ENCODE assay signal across 16 cellular contexts in the genomic region with DNA sequence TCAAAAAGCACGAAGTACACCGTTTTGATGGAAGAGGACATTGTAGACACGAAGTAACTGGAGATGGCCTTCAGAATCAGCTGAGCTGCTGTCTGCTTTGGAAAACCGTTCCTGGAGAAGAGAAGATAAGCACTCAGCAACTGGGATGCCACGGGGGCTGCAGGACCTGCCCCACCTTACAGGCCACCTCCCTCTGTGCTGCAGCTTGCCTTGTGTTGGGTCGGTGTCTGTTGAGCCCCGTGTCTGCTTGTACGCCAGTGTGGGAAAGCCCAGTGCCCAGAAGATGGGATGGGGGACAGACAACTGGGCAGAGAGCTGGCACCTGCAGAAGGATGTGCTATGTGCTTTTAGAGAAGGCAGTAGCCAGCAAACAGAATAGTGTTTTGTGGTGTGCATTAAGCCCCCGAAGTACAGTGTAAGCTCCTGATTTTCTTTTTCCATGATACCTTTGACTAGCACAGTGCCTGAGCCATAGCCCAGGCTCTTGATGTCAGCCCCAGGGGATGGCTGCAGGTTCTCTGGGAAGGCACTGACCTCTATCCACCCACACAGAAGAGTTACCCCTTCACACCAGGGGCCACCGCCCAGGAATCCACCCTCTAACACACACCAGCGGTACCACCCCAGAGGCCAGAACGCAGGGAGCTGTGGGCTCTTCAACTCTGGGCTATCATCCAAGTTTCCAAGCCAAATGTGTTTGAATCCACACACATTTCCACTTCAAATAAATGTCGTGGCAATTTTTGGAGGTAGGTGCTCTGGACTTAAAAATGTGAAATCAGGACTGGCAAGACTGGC.
DNase-seq lines count a peak whose midpoint lies in the region; TF ChIP-seq lines count a peak whose summit lies in the region.
"Had no signal": no experiment of that assay in that cellular context is flagged by ENCODE, and none has a peak within 500 bp of the region (broad histone marks: within the 10 kb centered on the region; RNA-seq: fewer than 3 reads in every experiment).

No MANE protein-coding gene starts in this region.

- H2AFZ ChIP-seq in OCI-LY7 (ENCODE audit: low read length): no peak overlapping the region

- H3K27ac Mint-ChIP-seq in activated CD4-positive, alpha-beta memory T cell treated with anti-CD3 and anti-CD28 coated beads for 36 hours: peak overlapping the region; percentile 13
- H3K27ac Mint-ChIP-seq in activated CD4-positive, alpha-beta memory T cell treated with anti-CD3 and anti-CD28 coated beads, Interleukin-2, amount 10 ng/mL, durations not matched to agents 7 days and 5 days: no peak overlapping the region
- H3K27ac Mint-ChIP-seq in neural crest cell (ENCODE audit: unreplicated experiment): no peak overlapping the region
- H3K27ac Mint-ChIP-seq: activated T-helper 17 cell treated with anti-CD3 and anti-CD28 coated beads, Interleukin-2, amount 50 U/mL, for 72 hours; dendritic cell treated with granulocyte-macrophage colony-stimulating factor and Interleukin-4, amounts not matched to agents 40 ng/mL and 50 ng/mL, for 4 days had no signal

- DNase-seq in activated CD4-positive, alpha-beta memory T cell treated with anti-CD3 and anti-CD28 coated beads for 36 hours: no peak
- DNase-seq in activated CD4-positive, alpha-beta memory T cell treated with anti-CD3 and anti-CD28 coated beads, Interleukin-2, amount 10 ng/mL, durations not matched to agents 7 days and 5 days: no peak
- no peak for DNase-seq in WERI-Rb-1
- no peak for DNase-seq in neural crest cell (ENCODE audit: low read depth, low spot score)
- no peak for DNase-seq in stimulated activated naive CD4-positive, alpha-beta T cell (lab: John Stamatoyannopoulos, UW)
- no peak for DNase-seq in GM20000 (ENCODE audit: low spot score)
- no peak for DNase-seq in OCI-LY7 (ENCODE audit: low spot score)
- DNase-seq: heart right ventricle; left ventricle myocardium inferior; stimulated activated CD4-positive, alpha-beta T cell treated with anti-CD3 and anti-CD28 coated beads, Interleukin-12 subunit alpha, Interleukin-12 subunit beta, amount 100 ng/mL, for 4 hours; T-helper 9 cell had no signal

- H3K9me3 Mint-ChIP-seq in activated CD4-positive, alpha-beta memory T cell treated with anti-CD3 and anti-CD28 coated beads for 36 hours: no peaks in the 10 kb centered on the region
- no peaks in the 10 kb centered on the region for H3K9me3 Mint-ChIP-seq in activated CD4-positive, alpha-beta memory T cell treated with anti-CD3 and anti-CD28 coated beads, Interleukin-2, amount 10 ng/mL, durations not matched to agents 7 days and 5 days
- H3K9me3 Mint-ChIP-seq in neural crest cell: no peaks in the 10 kb centered on the region
- H3K9me3 Mint-ChIP-seq: activated T-helper 17 cell treated with anti-CD3 and anti-CD28 coated beads, Interleukin-2, amount 50 U/mL, for 72 hours; dendritic cell treated with granulocyte-macrophage colony-stimulating factor and Interleukin-4, amounts not matched to agents 40 ng/mL and 50 ng/mL, for 4 days; IgD-negative memory B cell had no signal

- no peak overlapping the region for H3K4me3 Mint-ChIP-seq in activated CD4-positive, alpha-beta memory T cell treated with anti-CD3 and anti-CD28 coated beads for 36 hours
- no peak overlapping the region for H3K4me3 Mint-ChIP-seq in activated CD4-positive, alpha-beta memory T cell treated with anti-CD3 and anti-CD28 coated beads, Interleukin-2, amount 10 ng/mL, durations not matched to agents 7 days and 5 days
- H3K4me3 Mint-ChIP-seq in neural crest cell: peak overlapping the region; percentile 15
- H3K4me3 Mint-ChIP-seq: activated T-helper 17 cell treated with anti-CD3 and anti-CD28 coated beads, Interleukin-2, amount 50 U/mL, for 72 hours; dendritic cell treated with granulocyte-macrophage colony-stimulating factor and Interleukin-4, amounts not matched to agents 40 ng/mL and 50 ng/mL, for 4 days; IgD-negative memory B cell had no signal

- H3K27me3 Mint-ChIP-seq in activated CD4-positive, alpha-beta memory T cell treated with anti-CD3 and anti-CD28 coated beads for 36 hours: no peaks in the 10 kb centered on the region
- no peaks in the 10 kb centered on the region for H3K27me3 Mint-ChIP-seq in activated CD4-positive, alpha-beta memory T cell treated with anti-CD3 and anti-CD28 coated beads, Interleukin-2, amount 10 ng/mL, durations not matched to agents 7 days and 5 days
- no peaks in the 10 kb centered on the region for H3K27me3 Mint-ChIP-seq in neural crest cell (ENCODE audit: low read depth)
- H3K27me3 Mint-ChIP-seq: activated T-helper 17 cell treated with anti-CD3 and anti-CD28 coated beads, Interleukin-2, amount 50 U/mL, for 72 hours; dendritic cell treated with granulocyte-macrophage colony-stimulating factor and Interleukin-4, amounts not matched to agents 40 ng/mL and 50 ng/mL, for 4 days; IgD-negative memory B cell had no signal

- no peak for TF ChIP-seq CTCF in HEK293 (tag by site-specific recombination; IDR thresholded peaks at IDR 0.05)
- TF ChIP-seq CTCF in WERI-Rb-1 (IDR thresholded peaks at IDR 0.05; ENCODE audit: low read depth, low read length): no peak
- TF ChIP-seq CTCF in neural crest cell (conservative IDR thresholded peaks at IDR 0.05): no peak
- TF ChIP-seq CTCF in GM20000 (IDR thresholded peaks at IDR 0.05; ENCODE audit: extremely low read depth, missing control alignments): no peak
- TF ChIP-seq CTCF in OCI-LY7 (conservative IDR thresholded peaks at IDR 0.05; ENCODE audit: low read length): no peak

- intact Hi-C loops in activated CD4-positive, alpha-beta memory T cell treated with anti-CD3 and anti-CD28 coated beads for 36 hours (cut with micrococcal nuclease): no loop called here
- intact Hi-C loops in OCI-LY7 (cut with micrococcal nuclease; ENCODE audit: unreplicated experiment): no loop called here

- H3K9me3 ChIP-seq in HEK293 (ENCODE audit: control insufficient read depth, insufficient read depth, low read depth, low read length) (no peaks in the 10 kb centered on the region), WERI-Rb-1 (ENCODE audit: severe bottlenecking) (no peaks in the 10 kb centered on the region), OCI-LY7 (ENCODE audit: low read length) (no peaks in the 10 kb centered on the region)
- H3K9me3 ChIP-seq: heart right ventricle, left ventricle myocardium inferior, thoracic aorta had no signal

- H3K4me1 ChIP-seq in HEK293 (ENCODE audit: control insufficient read depth, insufficient read depth, low read length): no peaks in the 10 kb centered on the region
- no peaks in the 10 kb centered on the region for H3K4me1 ChIP-seq in OCI-LY7 (ENCODE audit: insufficient read depth, low read length, poor library complexity, severe bottlenecking)

- H4K20me1 ChIP-seq in OCI-LY7 (ENCODE audit: insufficient read depth, low read length): no peaks in the 10 kb centered on the region; the same call in 1 of the 2 replicates

- POLR2A ChIA-PET in activated CD4-positive, alpha-beta memory T cell treated with anti-CD3 and anti-CD28 coated beads for 36 hours (lab: Charles Lee): no interaction called here
- POLR2A ChIA-PET in activated CD4-positive, alpha-beta memory T cell treated with anti-CD3 and anti-CD28 coated beads, Interleukin-2, amount 10 ng/mL, durations not matched to agents 7 days and 5 days (lab: Charles Lee): no interaction called here
- POLR2A ChIA-PET in HEK293 (lab: Yijun Ruan, JAX) (no interaction called here), OCI-LY7 (lab: Charles Lee) (no interaction called here)

- no peaks in the 10 kb centered on the region for H3K4me1 Mint-ChIP-seq in activated CD4-positive, alpha-beta memory T cell treated with anti-CD3 and anti-CD28 coated beads for 36 hours (ENCODE audit: low read depth)
- H3K4me1 Mint-ChIP-seq in activated CD4-positive, alpha-beta memory T cell treated with anti-CD3 and anti-CD28 coated beads, Interleukin-2, amount 10 ng/mL, durations not matched to agents 7 days and 5 days: no peaks in the 10 kb centered on the region
- H3K4me1 Mint-ChIP-seq in neural crest cell: peaks cover 4% of the 10 kb centered on the region
- H3K4me1 Mint-ChIP-seq: activated T-helper 17 cell treated with anti-CD3 and anti-CD28 coated beads, Interleukin-2, amount 50 U/mL, for 72 hours had no signal

- H3K27ac ChIP-seq in HEK293 (ENCODE audit: extremely low read depth, low read depth, low read length): no peak overlapping the region
- H3K27ac ChIP-seq in WERI-Rb-1: peak overlapping the region; percentile 64
- no peak overlapping the region for H3K27ac ChIP-seq in OCI-LY7 (ENCODE audit: low read depth, low read length, poor library complexity, severe bottlenecking)
- H3K27ac ChIP-seq: heart right ventricle, left ventricle myocardium inferior, thoracic aorta had no signal

- no peak overlapping the region for H3K4me3 ChIP-seq in HEK293 (ENCODE audit: low read depth, low read length)
- H3K4me3 ChIP-seq in WERI-Rb-1 (ENCODE audit: low read depth, low read length): no peak overlapping the region
- H3K4me3 ChIP-seq in OCI-LY7 (ENCODE audit: low read depth, low read length, poor library complexity, severe bottlenecking): no peak overlapping the region
- H3K4me3 ChIP-seq: heart right ventricle, left ventricle myocardium inferior, thoracic aorta had no signal

- H3K4me2 ChIP-seq in OCI-LY7 (ENCODE audit: low read length): no peak overlapping the region

- no TSS peak for BruUV-seq in OCI-LY7 (replicated peaks; lab: Mats Ljungman, UMichigan)

- CTCF ChIA-PET in activated CD4-positive, alpha-beta memory T cell treated with anti-CD3 and anti-CD28 coated beads for 36 hours (lab: Charles Lee): interaction anchor here (1.2 to 1.7 kb wide), 2 partner anchors 12 to 144 kb away, joined by 3 to 5 read pairs; no protein-coding TSS in a partner anchor
- CTCF ChIA-PET in activated CD4-positive, alpha-beta memory T cell treated with anti-CD3 and anti-CD28 coated beads, Interleukin-2, amount 10 ng/mL, durations not matched to agents 7 days and 5 days (lab: Charles Lee): interaction anchor here (1.7 kb wide), 1 partner anchor 10 kb away, joined by 4 read pairs; no protein-coding TSS in a partner anchor
- CTCF ChIA-PET in HEK293 (lab: Yijun Ruan, JAX): interaction anchor here (0.8 kb wide), 1 partner anchor 10 kb away, joined by 3 read pairs; no protein-coding TSS in a partner anchor
- CTCF ChIA-PET in OCI-LY7 (lab: Charles Lee; ENCODE audit: unreplicated experiment): no interaction called here

- peaks cover 26% of the 10 kb centered on the region for H3K36me3 Mint-ChIP-seq in activated CD4-positive, alpha-beta memory T cell treated with anti-CD3 and anti-CD28 coated beads for 36 hours
- H3K36me3 Mint-ChIP-seq in activated CD4-positive, alpha-beta memory T cell treated with anti-CD3 and anti-CD28 coated beads, Interleukin-2, amount 10 ng/mL, durations not matched to agents 7 days and 5 days (ENCODE audit: low read depth): peaks cover 47% of the 10 kb centered on the region
- H3K36me3 Mint-ChIP-seq in neural crest cell (ENCODE audit: low read depth): no peaks in the 10 kb centered on the region

- no peaks in the 10 kb centered on the region for H3K9me2 ChIP-seq in OCI-LY7 (ENCODE audit: insufficient read depth, low read length)

- no peaks in the 10 kb centered on the region for H3K79me2 ChIP-seq in OCI-LY7 (ENCODE audit: insufficient read depth, low read depth, low read length)

- peaks cover 6 to 88% of the 10 kb centered on the region in 2 experiments for H3K36me3 ChIP-seq in HEK293 (ENCODE audit: control insufficient read depth in 2 of 2, insufficient read depth in 1 of 2, low read length in 2 of 2)
- H3K36me3 ChIP-seq in WERI-Rb-1: peaks cover 78% of the 10 kb centered on the region
- H3K36me3 ChIP-seq in OCI-LY7 (ENCODE audit: insufficient read depth, low read length): peaks cover 92% of the 10 kb centered on the region

- H3K27me3 ChIP-seq in WERI-Rb-1 (ENCODE audit: insufficient read depth, low read depth, severe bottlenecking): no peaks in the 10 kb centered on the region
- H3K27me3 ChIP-seq: heart right ventricle had no signal
